In genomic region chr2:144834954-144835633, GRCh38 we compare ENCODE assay signal across 10 cellular contexts.
A peak's percentile ranks its signal among the peaks of the same experiment; 100 is the strongest.
DNase-seq lines count a peak whose midpoint lies in the region; ATAC-seq and TF ChIP-seq lines count a peak whose summit lies in the region.
"Had no signal": no experiment of that assay in that cellular context is flagged by ENCODE, and none has a peak within 500 bp of the region (broad histone marks: within the 10 kb centered on the region; RNA-seq: fewer than 3 reads in every experiment).

No MANE protein-coding gene starts in this region.

- no peak overlapping the region for H3K27ac Mint-ChIP-seq in T-cell

- peak overlapping the region; percentile 57 for H2AFZ ChIP-seq in HCT116 (ENCODE audit: low read depth, low read length, poor library complexity, severe bottlenecking)
- H2AFZ ChIP-seq: parathyroid adenoma had no signal

- H3K4me3 ChIP-seq in HCT116 (replicated peaks in 1 of 2; ENCODE audit: low read depth in 1 of 2, low read length in 2 of 2) = no peak overlapping the region
- no peak overlapping the region for H3K4me3 ChIP-seq in astrocyte of the cerebellum (ENCODE audit: low read depth, low read length)
- no peak overlapping the region for H3K4me3 ChIP-seq in right cardiac atrium (ENCODE audit: low read length)
- H3K4me3 ChIP-seq in thyroid gland (replicated peaks in 1 of 3) = no peak overlapping the region

- H3K4me1 Mint-ChIP-seq in T-cell = no peaks in the 10 kb centered on the region

- H3K36me3 ChIP-seq in HCT116 (ENCODE audit: control insufficient read depth in 1 of 2, insufficient read depth in 2 of 2, low read length in 2 of 2) = no peaks in the 10 kb centered on the region
- no peaks in the 10 kb centered on the region for H3K36me3 ChIP-seq in thyroid gland

- POLR2A ChIA-PET in HCT116 (lab: Charles Lee) (no interaction called here), T-cell (lab: Charles Lee) (no interaction called here)

- RAD21 ChIA-PET in HCT116 (lab: Charles Lee; ENCODE audit: low non-redundant PET in 1 of 2, low total read pairs in 2 of 2, uncharacterized antibody in 2 of 2, unreplicated experiment in 2 of 2) = no interaction called here

- TF ChIP-seq RAD21 in HCT116 (IDR thresholded peaks at IDR 0.05; ENCODE audit: low read depth) = no peak

- 29% methylated on average over 5 of the region's 5 CpGs for WGBS in right cardiac atrium
- 20 to 28% methylated on average over 5 of the region's 5 CpGs for WGBS in thyroid gland, 2 donors

- no peaks in the 10 kb centered on the region for H3K9me3 Mint-ChIP-seq in T-cell

- BruUV-seq in HCT116 (replicated peaks; lab: Mats Ljungman, UMichigan) = no TSS peak

- H3K27ac ChIP-seq in HCT116 (ENCODE audit: low read depth, low read length) (peak overlapping the region; percentile 49), right cardiac atrium (ENCODE audit: low read length) (no peak overlapping the region), thyroid gland (no peak overlapping the region)
- H3K27ac ChIP-seq: parathyroid adenoma had no signal

- no peak for TF ChIP-seq CTCF in HCT116 (IDR thresholded peaks at IDR 0.05 in 2 of 3, conservative IDR thresholded peaks at IDR 0.05 in 1 of 3; ENCODE audit: borderline replicate concordance in 1 of 3, insufficient read depth in 1 of 3, low read depth in 2 of 3, low read length in 2 of 3)
- TF ChIP-seq CTCF in astrocyte of the cerebellum (IDR thresholded peaks at IDR 0.05; ENCODE audit: low read depth, low read length, missing control alignments) = no peak
- no peak for TF ChIP-seq CTCF in thyroid gland (IDR thresholded peaks at IDR 0.05)

- in situ Hi-C loops in astrocyte of the cerebellum (cut with HindIII; ENCODE audit: low sequenced_read_pairs) = no loop called here

- no peaks in the 10 kb centered on the region for H4K20me1 ChIP-seq in HCT116 (ENCODE audit: insufficient read depth)

- no peak for TF ChIP-seq POLR2A in HCT116 (IDR thresholded peaks at IDR 0.05; ENCODE audit: borderline replicate concordance, extremely low read depth, insufficient read depth, insufficient read length)
- TF ChIP-seq POLR2A in thyroid gland (IDR thresholded peaks at IDR 0.05) = no peak

- H3K27me3 ChIP-seq in HCT116 (ENCODE audit: insufficient read depth, low read length) (no peaks in the 10 kb centered on the region), right cardiac atrium (ENCODE audit: control insufficient read depth, insufficient read depth) (no peaks in the 10 kb centered on the region), thyroid gland (no peaks in the 10 kb centered on the region)

- H3K4me1 ChIP-seq in HCT116 (ENCODE audit: control insufficient read depth in 1 of 2, insufficient read depth in 2 of 2, low read length in 2 of 2) = peaks cover 21 to 31% of the 10 kb centered on the region in 2 experiments
- H3K4me1 ChIP-seq in right cardiac atrium (ENCODE audit: control insufficient read depth, insufficient read depth, low read length) = peaks cover 4% of the 10 kb centered on the region
- peaks cover 7 to 15% of the 10 kb centered on the region in 2 donors for H3K4me1 ChIP-seq in thyroid gland
- H3K4me1 ChIP-seq: parathyroid adenoma had no signal

- H3K9ac ChIP-seq in HCT116 (ENCODE audit: low read length) = no peak overlapping the region
- H3K9ac ChIP-seq: parathyroid adenoma had no signal

- no peak for DNase-seq in HCT116 (ENCODE audit: low read depth, low spot score)
- peak; percentile 77 for DNase-seq in astrocyte of the cerebellum (ENCODE audit: low read depth)
- DNase-seq in right cardiac atrium = peak in 2 of 3 donors; percentile 15 to 49
- DNase-seq in thyroid gland = peak; percentile 6 to 13
- no peak for DNase-seq in NCI-H69 (lab: John Stamatoyannopoulos, UW)
- DNase-seq in NCI-H2107 treated with DMSO at 0.1 percent for 48 hours (lab: John Stamatoyannopoulos, UW; ENCODE audit: unreplicated experiment) = no peak
- DNase-seq in activated CD4-positive, alpha-beta T cell treated with anti-CD3 and anti-CD28 coated beads for 1 hour = no peak
- no peak for DNase-seq in T-cell
- DNase-seq: glutamatergic neuron had no signal

- no peak overlapping the region for H3K4me3 Mint-ChIP-seq in T-cell

- peak overlapping the region; percentile 41 for H3K4me2 ChIP-seq in HCT116 (ENCODE audit: low read length)

- no peaks in the 10 kb centered on the region for H3K27me3 Mint-ChIP-seq in T-cell

- H3K9me3 ChIP-seq in HCT116 (ENCODE audit: control insufficient read depth in 1 of 2, insufficient read depth in 1 of 2, low read depth in 1 of 2, low read length in 2 of 2) (no peaks in the 10 kb centered on the region), right cardiac atrium (ENCODE audit: control insufficient read depth, low read length) (no peaks in the 10 kb centered on the region), thyroid gland (no peaks in the 10 kb centered on the region)

- CTCF ChIA-PET in HCT116 (lab: Charles Lee) = no interaction called here
- CTCF ChIA-PET in T-cell (lab: Charles Lee) = interaction anchor here in 1 of 2 donors (0.7 kb wide), 1 partner anchor 10 kb away, joined by 3 read pairs; no protein-coding TSS in a partner anchor

- no peaks in the 10 kb centered on the region for H3K9me2 ChIP-seq in HCT116 (ENCODE audit: insufficient read depth)

- no peaks in the 10 kb centered on the region for H3K79me2 ChIP-seq in HCT116 (ENCODE audit: insufficient read depth, low read length)
- H3K79me2 ChIP-seq: parathyroid adenoma had no signal

- intact Hi-C loops in HCT116 (cut with micrococcal nuclease) = no loop called here
- intact Hi-C loops in right cardiac atrium (cut with DNase I) = no loop called here
- intact Hi-C loops in thyroid gland (cut with DNase I) = no loop called here

- H3K36me3 Mint-ChIP-seq in T-cell = no peaks in the 10 kb centered on the region

- ATAC-seq in HCT116 = peak; percentile 50
- peak; percentile 36 for ATAC-seq in right cardiac atrium
- no peak for ATAC-seq in T-cell (replicated peaks in 1 of 4)

TF ChIP-seq in HCT116, 20 proteins besides CTCF, POLR2A, EP300 and RAD21 (continues in another document):
- no peak for TF ChIP-seq EZH2 (IDR thresholded peaks at IDR 0.05)
- TF ChIP-seq REST (IDR thresholded peaks at IDR 0.05; ENCODE audit: low read depth) = no peak
- TF ChIP-seq YY1 (IDR thresholded peaks at IDR 0.05; ENCODE audit: extremely low read depth, insufficient replicate concordance, low read depth, low read length) = no peak
- no peak for TF ChIP-seq ELF1 (IDR thresholded peaks at IDR 0.05; ENCODE audit: borderline replicate concordance, low read depth)
- TF ChIP-seq EZH2phosphoT487 (IDR thresholded peaks at IDR 0.05; ENCODE audit: borderline replicate concordance) = no peak
- TF ChIP-seq MAX (IDR thresholded peaks at IDR 0.05) = no peak
- TF ChIP-seq SP1 (IDR thresholded peaks at IDR 0.05; ENCODE audit: low read depth) = no peak
- no peak for TF ChIP-seq ZNF274 (IDR thresholded peaks at IDR 0.05; ENCODE audit: low read depth, low read length)
- TF ChIP-seq ATF3 (IDR thresholded peaks at IDR 0.05) = no peak
- no peak for TF ChIP-seq CBX3 (IDR thresholded peaks at IDR 0.05; ENCODE audit: low read depth)
- no peak for TF ChIP-seq CEBPB (IDR thresholded peaks at IDR 0.05; ENCODE audit: low read depth)
- no peak for TF ChIP-seq FOSL1 (IDR thresholded peaks at IDR 0.05; ENCODE audit: low read depth)
- TF ChIP-seq TCF7L2 (IDR thresholded peaks at IDR 0.05; ENCODE audit: borderline replicate concordance, extremely low read depth, insufficient read depth, insufficient read length) = no peak
- no peak for TF ChIP-seq ZFX (IDR thresholded peaks at IDR 0.05)

Comparison
In these comparisons a context has a peak if more than half of its experiments do, and no peak if none do; other contexts are left out.
1. ATAC-seq: peak in HCT116 (single experiment) and right cardiac atrium (2 of 2); none in T-cell (0 of 4).
2. DNase-seq: peak in astrocyte of the cerebellum (single experiment), right cardiac atrium (2 of 3) and thyroid gland (2 of 2); none in HCT116 (single experiment), NCI-H69 (single experiment), NCI-H2107 treated with DMSO at 0.1 percent for 48 hours (single experiment), activated CD4-positive, alpha-beta T cell treated with anti-CD3 and anti-CD28 coated beads for 1 hour (single experiment) and T-cell (0 of 34).